In the genomic region with DNA sequence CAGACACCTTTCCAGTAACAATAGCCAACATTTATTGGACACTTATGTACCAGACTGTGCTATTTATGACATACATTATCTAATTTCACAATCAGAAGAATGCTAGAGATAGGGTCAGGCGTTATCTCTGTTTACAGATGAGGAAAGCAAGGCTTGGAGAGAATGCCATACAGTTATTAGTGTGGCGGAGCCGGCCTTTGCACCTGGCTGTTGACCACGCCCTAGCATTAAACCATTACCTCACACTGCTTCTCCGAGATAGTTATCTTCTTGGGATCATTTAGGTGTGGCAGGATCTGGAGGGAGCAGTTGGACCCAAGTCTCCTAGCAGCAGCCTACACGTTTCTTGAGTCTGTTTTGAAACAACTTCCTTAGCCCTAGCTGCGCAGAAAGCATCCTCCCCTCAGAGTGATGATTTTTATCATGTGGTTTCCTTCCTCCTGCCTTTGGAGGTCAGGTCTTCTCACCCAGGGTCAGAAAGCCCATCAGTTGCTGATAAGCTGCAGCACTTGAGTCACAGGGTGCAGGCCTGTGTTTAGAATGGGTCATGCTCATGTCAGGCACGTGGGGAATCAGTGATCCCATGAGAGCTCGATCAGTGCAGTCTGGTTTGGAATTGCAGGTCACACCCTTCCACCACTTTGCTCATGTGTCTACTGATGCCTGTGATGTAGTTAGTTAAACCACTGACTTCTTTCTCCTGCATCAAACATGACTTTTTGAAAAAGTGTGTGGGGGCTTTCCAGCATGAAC, we compare ENCODE assay signal across 1 cellular context.
TF ChIP-seq lines count a peak whose summit lies in the region.

No MANE protein-coding gene starts in this region.

TF ChIP-seq in K562, 482 proteins besides CTCF, POLR2A, EP300 and RAD21 (continued from another document and continues in another):
- TF ChIP-seq ZMIZ1 (IDR thresholded peaks at IDR 0.05; ENCODE audit: low read depth in 2 of 2, low read length in 2 of 2) (0 out of 4 replicates have a peak, but pooled peaks of 1 of the 2 experiments have one; percentile 33), RFX5 (IDR thresholded peaks at IDR 0.05; ENCODE audit: low read depth, low read length) (no peak), ZNF140 (CRISPR knock-in tag; IDR thresholded peaks at IDR 0.05) (no peak), HNRNPH1 (optimal IDR thresholded peaks at IDR 0.05; ENCODE audit: low read depth, low read length) (no peak), SETDB1 (IDR thresholded peaks at IDR 0.05; ENCODE audit: low read length) (no peak), SIX5 (IDR thresholded peaks at IDR 0.05; ENCODE audit: borderline replicate concordance in 1 of 2, insufficient read depth in 1 of 2, low read depth in 1 of 2, low read length in 2 of 2) (no peak), TCF3 (CRISPR knock-in tag; IDR thresholded peaks at IDR 0.05) (peak; percentile 70), GTF2F1 (IDR thresholded peaks at IDR 0.05; ENCODE audit: low read depth, low read length) (no peak), TFAP4 (CRISPR knock-in tag; IDR thresholded peaks at IDR 0.05; ENCODE audit: borderline replicate concordance) (no peak), ZNF77 (CRISPR knock-in tag; IDR thresholded peaks at IDR 0.05) (no peak), CREB1 (IDR thresholded peaks at IDR 0.05) (no peak; the same call in 1 of the 2 replicates), CREB1 (CRISPR knock-in tag; IDR thresholded peaks at IDR 0.05) (peak; percentile 67), RCOR1 (IDR thresholded peaks at IDR 0.05; ENCODE audit: borderline replicate concordance in 1 of 2, low read depth in 2 of 2, low read length in 2 of 2) (peak; percentile 64 to 100; a peak in 3 of 4 replicates), ELF2 (CRISPR knock-in tag; IDR thresholded peaks at IDR 0.05) (no peak), RBM22 (IDR thresholded peaks at IDR 0.05; ENCODE audit: low read depth, low read length, poor library complexity, severe bottlenecking) (no peak), CHD4 (IDR thresholded peaks at IDR 0.05; ENCODE audit: insufficient read depth, insufficient replicate concordance, low read depth, low read length, poor library complexity, severe bottlenecking) (no peak), CBX5 (IDR thresholded peaks at IDR 0.05; ENCODE audit: borderline replicate concordance, low read depth) (no peak), ZNF175 (CRISPR knock-in tag; IDR thresholded peaks at IDR 0.05; ENCODE audit: low read depth) (peak; percentile 92), POLR2G (IDR thresholded peaks at IDR 0.05; ENCODE audit: low read depth, low read length) (no peak), CBFA2T2 (conservative IDR thresholded peaks at IDR 0.05) (peak; percentile 76), FIP1L1 (IDR thresholded peaks at IDR 0.05; ENCODE audit: low read depth, low read length, poor library complexity, severe bottlenecking) (no peak), MEF2D (tag; conservative IDR thresholded peaks at IDR 0.05; ENCODE audit: low read depth) (peak; percentile 71), SMAD2 (IDR thresholded peaks at IDR 0.05; ENCODE audit: low read depth, low read length) (no peak), NFE2L1 (tag; IDR thresholded peaks at IDR 0.05; ENCODE audit: borderline replicate concordance, low read depth) (no peak), ZNF766 (CRISPR knock-in tag; conservative IDR thresholded peaks at IDR 0.05) (peak; percentile 64; the same call in 1 of the 2 replicates), ZNF449 (CRISPR knock-in tag; IDR thresholded peaks at IDR 0.05) (0 out of 2 replicates have a peak, but pooled peaks have one; percentile 39), XRCC4 (IDR thresholded peaks at IDR 0.05; ENCODE audit: extremely low read depth, insufficient read depth, insufficient read length) (no peak), MTA2 (IDR thresholded peaks at IDR 0.05; ENCODE audit: low read depth) (no peak), TAL1 (IDR thresholded peaks at IDR 0.05) (peak; percentile 57), JUND (IDR thresholded peaks at IDR 0.05; ENCODE audit: borderline replicate concordance, low read depth, low read length) (peak; percentile 83; the same call in 1 of the 2 replicates), JUND (tag; IDR thresholded peaks at IDR 0.05; ENCODE audit: borderline replicate concordance, low read depth, low read length) (peak; percentile 84; the same call in 1 of the 3 replicates), FOXO4 (CRISPR knock-in tag; IDR thresholded peaks at IDR 0.05) (no peak), PBX2 (CRISPR knock-in tag; IDR thresholded peaks at IDR 0.05; ENCODE audit: low read depth) (no peak), PBX2 (tag; conservative IDR thresholded peaks at IDR 0.05; ENCODE audit: low read depth) (no peak), CREM (IDR thresholded peaks at IDR 0.05; ENCODE audit: low read depth) (peak; percentile 73), BRD4 (IDR thresholded peaks at IDR 0.05) (0 out of 2 replicates have a peak, but pooled peaks have one; percentile 27), CBFB (CRISPR knock-in tag; IDR thresholded peaks at IDR 0.05) (peak; percentile 84; the same call in 1 of the 2 replicates), POLR2B (IDR thresholded peaks at IDR 0.05; ENCODE audit: low read depth, partially characterized antibody) (no peak), ZNF277 (CRISPR knock-in tag; IDR thresholded peaks at IDR 0.05; ENCODE audit: borderline replicate concordance) (no peak), DIDO1 (tag; IDR thresholded peaks at IDR 0.05; ENCODE audit: low read depth) (no peak), ZNF3 (CRISPR knock-in tag; IDR thresholded peaks at IDR 0.05) (no peak), HMGN3 (IDR thresholded peaks at IDR 0.05; ENCODE audit: borderline replicate concordance, extremely low read depth, insufficient read length, low read depth, low read length) (no peak), ZNF217 (CRISPR knock-in tag; IDR thresholded peaks at IDR 0.05) (no peak)
- TF ChIP-seq, protein P1, sequence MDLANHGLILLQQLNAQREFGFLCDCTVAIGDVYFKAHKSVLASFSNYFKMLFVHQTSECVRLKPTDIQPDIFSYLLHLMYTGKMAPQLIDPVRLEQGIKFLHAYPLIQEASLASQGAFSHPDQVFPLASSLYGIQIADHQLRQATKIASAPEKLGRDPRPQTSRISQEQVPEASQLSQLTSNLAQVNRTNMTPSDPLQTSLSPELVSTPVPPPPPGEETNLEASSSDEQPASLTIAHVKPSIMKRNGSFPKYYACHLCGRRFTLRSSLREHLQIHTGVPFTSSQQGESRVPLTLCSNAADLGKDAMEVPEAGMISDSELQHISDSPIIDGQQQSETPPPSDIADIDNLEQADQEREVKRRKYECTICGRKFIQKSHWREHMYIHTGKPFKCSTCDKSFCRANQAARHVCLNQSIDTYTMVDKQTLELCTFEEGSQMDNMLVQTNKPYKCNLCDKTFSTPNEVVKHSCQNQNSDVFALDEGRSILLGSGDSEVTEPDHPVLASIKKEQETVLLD (IDR thresholded peaks at IDR 0.05): peak; percentile 14; the same call in 1 of the 2 replicates
- TF ChIP-seq, protein P2, sequence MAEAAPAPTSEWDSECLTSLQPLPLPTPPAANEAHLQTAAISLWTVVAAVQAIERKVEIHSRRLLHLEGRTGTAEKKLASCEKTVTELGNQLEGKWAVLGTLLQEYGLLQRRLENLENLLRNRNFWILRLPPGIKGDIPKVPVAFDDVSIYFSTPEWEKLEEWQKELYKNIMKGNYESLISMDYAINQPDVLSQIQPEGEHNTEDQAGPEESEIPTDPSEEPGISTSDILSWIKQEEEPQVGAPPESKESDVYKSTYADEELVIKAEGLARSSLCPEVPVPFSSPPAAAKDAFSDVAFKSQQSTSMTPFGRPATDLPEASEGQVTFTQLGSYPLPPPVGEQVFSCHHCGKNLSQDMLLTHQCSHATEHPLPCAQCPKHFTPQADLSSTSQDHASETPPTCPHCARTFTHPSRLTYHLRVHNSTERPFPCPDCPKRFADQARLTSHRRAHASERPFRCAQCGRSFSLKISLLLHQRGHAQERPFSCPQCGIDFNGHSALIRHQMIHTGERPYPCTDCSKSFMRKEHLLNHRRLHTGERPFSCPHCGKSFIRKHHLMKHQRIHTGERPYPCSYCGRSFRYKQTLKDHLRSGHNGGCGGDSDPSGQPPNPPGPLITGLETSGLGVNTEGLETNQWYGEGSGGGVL (CRISPR knock-in tag; IDR thresholded peaks at IDR 0.05): no peak
- TF ChIP-seq, protein P3, sequence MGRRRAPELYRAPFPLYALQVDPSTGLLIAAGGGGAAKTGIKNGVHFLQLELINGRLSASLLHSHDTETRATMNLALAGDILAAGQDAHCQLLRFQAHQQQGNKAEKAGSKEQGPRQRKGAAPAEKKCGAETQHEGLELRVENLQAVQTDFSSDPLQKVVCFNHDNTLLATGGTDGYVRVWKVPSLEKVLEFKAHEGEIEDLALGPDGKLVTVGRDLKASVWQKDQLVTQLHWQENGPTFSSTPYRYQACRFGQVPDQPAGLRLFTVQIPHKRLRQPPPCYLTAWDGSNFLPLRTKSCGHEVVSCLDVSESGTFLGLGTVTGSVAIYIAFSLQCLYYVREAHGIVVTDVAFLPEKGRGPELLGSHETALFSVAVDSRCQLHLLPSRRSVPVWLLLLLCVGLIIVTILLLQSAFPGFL (CRISPR knock-in tag; IDR thresholded peaks at IDR 0.05): no peak
